In genomic region chr7:72924417-72924747, GRCh38 we compare ENCODE assay signal across 9 cellular contexts. TPM values are rescaled to one million over a fixed set of nuclear protein-coding genes. Genes with fewer than 3 reads are reported as not detected.
DNase-seq lines count a peak whose midpoint lies in the region; FAIRE-seq and TF ChIP-seq lines count a peak whose summit lies in the region.
"Had no signal": no experiment of that assay in that cellular context is flagged by ENCODE, and none has a peak within 500 bp of the region (broad histone marks: within the 10 kb centered on the region; RNA-seq: fewer than 3 reads in every experiment).

No MANE protein-coding gene starts in this region.

- no peak for DNase-seq in activated T-cell treated with anti-CD3 and anti-CD28 coated beads, Interleukin-2, amount 50 U/mL, for 24 hours
- DNase-seq in activated T-cell treated with anti-CD3 and anti-CD28 coated beads, Interleukin-2, amount 50 U/mL, for 48 hours, result no peak
- DNase-seq in brain microvascular endothelial cell (no peak), mesothelial cell of epicardium (ENCODE audit: low spot score in 2 of 2, unreplicated experiment in 2 of 2) (no peak), NCI-H1092 treated with DMSO at 0.1 percent for 48 hours (lab: John Stamatoyannopoulos, UW) (no peak), mesenteric fat pad (ENCODE audit: low spot score) (no peak), D721Med (ENCODE audit: insufficient read length, low spot score) (no peak)

- 1% methylated on average over 5 of the region's 5 CpGs for WGBS in HUES64

- peaks cover 31% of the 10 kb centered on the region for H3K36me3 ChIP-seq in HUES64 (ENCODE audit: insufficient read depth, low read length)
- H3K36me3 ChIP-seq in brain microvascular endothelial cell (replicated peaks), result peaks cover 32% of the 10 kb centered on the region

- H3K4me1 Mint-ChIP-seq in activated T-cell treated with anti-CD3 and anti-CD28 coated beads, Interleukin-2, amount 50 U/mL, for 24 hours (ENCODE audit: low read depth), result peaks cover 35% of the 10 kb centered on the region
- H3K4me1 Mint-ChIP-seq in mesothelial cell of epicardium, result peaks cover 27% of the 10 kb centered on the region

- no peak for TF ChIP-seq CTCF in brain microvascular endothelial cell (IDR thresholded peaks at IDR 0.05; ENCODE audit: low read depth, low read length, missing control alignments)
- no peak for TF ChIP-seq CTCF in mesothelial cell of epicardium (IDR thresholded peaks at IDR 0.05; ENCODE audit: unreplicated experiment)
- TF ChIP-seq CTCF in D721Med (IDR thresholded peaks at IDR 0.05; ENCODE audit: insufficient read depth, missing control alignments), result no peak

- H3K27me3 Mint-ChIP-seq in activated T-cell treated with anti-CD3 and anti-CD28 coated beads, Interleukin-2, amount 50 U/mL, for 24 hours, result no peaks in the 10 kb centered on the region
- H3K27me3 Mint-ChIP-seq in mesothelial cell of epicardium (ENCODE audit: low read depth), result no peaks in the 10 kb centered on the region

- H3K4me3 ChIP-seq in HUES64 (ENCODE audit: low read length) (peak overlapping the region; percentile 75), brain microvascular endothelial cell (ENCODE audit: low read depth, low read length) (peak overlapping the region; percentile 84)

- H3K4me1 ChIP-seq in HUES64 (ENCODE audit: insufficient read depth, low read length), result no peaks in the 10 kb centered on the region

- H3K9me3 Mint-ChIP-seq in activated T-cell treated with anti-CD3 and anti-CD28 coated beads, Interleukin-2, amount 50 U/mL, for 24 hours, result no peaks in the 10 kb centered on the region
- no peaks in the 10 kb centered on the region for H3K9me3 Mint-ChIP-seq in mesothelial cell of epicardium

- no peak for FAIRE-seq in D721Med (lab: Jason Lieb, UNC)
- FAIRE-seq: G401.6 had no signal

- H3K36me3 Mint-ChIP-seq in activated T-cell treated with anti-CD3 and anti-CD28 coated beads, Interleukin-2, amount 50 U/mL, for 24 hours (ENCODE audit: low read depth), result peaks cover 78% of the 10 kb centered on the region
- peaks cover 19% of the 10 kb centered on the region for H3K36me3 Mint-ChIP-seq in mesothelial cell of epicardium

- H3K27me3 ChIP-seq in HUES64 (ENCODE audit: insufficient read depth, low read length) (no peaks in the 10 kb centered on the region), brain microvascular endothelial cell (replicated peaks) (no peaks in the 10 kb centered on the region)

- H3K4me3 Mint-ChIP-seq in activated T-cell treated with anti-CD3 and anti-CD28 coated beads, Interleukin-2, amount 50 U/mL, for 24 hours, result peak overlapping the region; percentile 98
- H3K4me3 Mint-ChIP-seq in mesothelial cell of epicardium, result peak overlapping the region; percentile 99

- H3K27ac ChIP-seq in HUES64 (ENCODE audit: low read depth, low read length) (peak overlapping the region; percentile 87), brain microvascular endothelial cell (peak overlapping the region; percentile 99)

- no peaks in the 10 kb centered on the region for H3K9me3 ChIP-seq in HUES64 (ENCODE audit: insufficient read depth, low read depth, low read length)

- peak overlapping the region; percentile 99 for H3K27ac Mint-ChIP-seq in activated T-cell treated with anti-CD3 and anti-CD28 coated beads, Interleukin-2, amount 50 U/mL, for 24 hours
- peak overlapping the region; percentile 100 for H3K27ac Mint-ChIP-seq in mesothelial cell of epicardium

- in situ Hi-C loops in brain microvascular endothelial cell (cut with HindIII; ENCODE audit: low pct_ligation_motif_present, low sequenced_read_pairs), result no loop called here

- H3K9ac ChIP-seq in HUES64 (ENCODE audit: low read depth, low read length), result peak overlapping the region; percentile 93

RNA-seq across cellular contexts. Expression of gene POM121, which starts 0.5 kb away (rescaled TPM):
- 38.9 TPM for polyA plus RNA-seq in HUES64 (2013, experiment 1 of 2)
- polyA plus RNA-seq in HUES64 (2013, experiment 2 of 2), result 41.6 TPM
- total RNA-seq in mesothelial cell of epicardium (66.8 to 68.5 TPM (median 66.8 TPM) in 3 replicates), mesenteric fat pad (60.6 TPM)

RNA-seq across cellular contexts. Expression of gene TRIM74, which starts 44.9 kb away (rescaled TPM):
- not detected for polyA plus RNA-seq in HUES64 (2013, experiment 1 of 2)
- polyA plus RNA-seq in HUES64 (2013, experiment 2 of 2), result not detected
- total RNA-seq in mesothelial cell of epicardium (1.7 to 2.3 TPM (median 1.9 TPM) in 3 replicates), mesenteric fat pad (0.61 TPM)
